Comparison of ENCODE assay signal across 8 cellular contexts in the genomic region with DNA sequence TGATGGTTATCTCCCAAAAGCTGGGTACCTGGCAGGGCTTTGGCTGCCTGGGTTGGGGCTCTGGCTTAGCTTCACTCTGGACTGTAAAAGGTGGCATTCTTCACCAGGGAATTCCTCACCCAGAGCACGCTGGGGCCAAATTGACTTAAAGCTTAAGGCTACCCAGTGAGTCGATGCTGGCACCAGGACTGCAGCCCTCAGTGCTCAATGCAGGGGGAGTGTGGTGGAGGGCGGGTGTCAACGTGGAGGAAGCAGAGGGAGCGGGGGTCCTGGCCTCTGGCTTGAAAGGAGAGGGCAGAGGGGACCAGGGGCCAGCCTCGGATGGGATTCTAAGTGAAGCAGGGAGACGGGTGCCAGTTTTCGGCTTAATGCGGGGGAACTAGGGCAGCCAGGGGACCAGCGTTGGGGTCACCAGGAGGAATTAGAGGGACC. TPM values are rescaled to one million over a fixed set of nuclear protein-coding genes. Genes with fewer than 3 reads are reported as not detected.
DNase-seq lines count a peak whose midpoint lies in the region; ATAC-seq and TF ChIP-seq lines count a peak whose summit lies in the region.

No MANE protein-coding gene starts in this region.

- no peak for TF ChIP-seq CTCF in fibroblast of villous mesenchyme (IDR thresholded peaks at IDR 0.05; ENCODE audit: insufficient read depth, low read depth, low read length)

- H3K9me3 ChIP-seq in SK-N-MC (ENCODE audit: low read depth, low read length) (no peaks in the 10 kb centered on the region), aorta (ENCODE audit: control insufficient read depth, low read length) (no peaks in the 10 kb centered on the region)

- peak overlapping the region; percentile 64 for H3K4me3 ChIP-seq in SK-N-MC
- peak overlapping the region; percentile 44 for H3K4me3 ChIP-seq in fibroblast of villous mesenchyme (ENCODE audit: low read depth, low read length)
- H3K4me3 ChIP-seq in aorta (ENCODE audit: low read length in 2 of 2) = no peak overlapping the region

- DNase-seq in NCI-H1417 (lab: John Stamatoyannopoulos, UW) (peak; percentile 11 to 54 (median 37)), NCI-H1417 treated with DMSO at 0.1 percent for 48 hours (lab: John Stamatoyannopoulos, UW) (no peak), SK-N-MC (ENCODE audit: low read depth, low spot score) (no peak), fibroblast of villous mesenchyme (ENCODE audit: low read depth) (peak; percentile 5), sciatic nerve (ENCODE audit: low spot score) (no peak), DMS79 (lab: John Stamatoyannopoulos, UW) (no peak), RKO (ENCODE audit: low spot score) (no peak), aorta (no peak)

- H3K36me3 ChIP-seq in SK-N-MC (ENCODE audit: insufficient read depth, low read length) = peaks cover 4% of the 10 kb centered on the region; the same call in 1 of the 2 replicates
- peaks cover 0 to 1% of the 10 kb centered on the region in 2 donors for H3K36me3 ChIP-seq in aorta (ENCODE audit: control insufficient read depth in 1 of 2, insufficient read depth in 2 of 2, low read length in 1 of 2)

- WGBS in aorta, 2 donors = 5 to 34% methylated on average over 10 of the region's 10 CpGs

- no peaks in the 10 kb centered on the region for H3K27me3 ChIP-seq in aorta (ENCODE audit: control insufficient read depth in 1 of 2, insufficient read depth in 2 of 2, low read length in 1 of 2)

- H3K27ac ChIP-seq in SK-N-MC (peak overlapping the region; percentile 50; the same call in 1 of the 2 replicates), aorta (ENCODE audit: low read depth in 1 of 2, low read length in 2 of 2) (peak overlapping the region in 1 of 2 donors; percentile 84)

- intact Hi-C loops in sciatic nerve (cut with DNase I) = no loop called here
- intact Hi-C loops in aorta (cut with DNase I) = no loop called here

- H3K9ac ChIP-seq in SK-N-MC (ENCODE audit: insufficient read length) = no peak overlapping the region

- ATAC-seq in sciatic nerve (peak; percentile 9), aorta (ENCODE audit: low FRiP score) (no peak)

- no peaks in the 10 kb centered on the region for H3K4me1 ChIP-seq in aorta (ENCODE audit: control insufficient read depth in 1 of 2, insufficient read depth in 2 of 2, low read length in 2 of 2)

RNA-seq across cellular contexts. Expression of a gene that starts 0.4 kb away (rescaled TPM):
- 44.9 and 54.4 TPM in 2 replicates for total RNA-seq in fibroblast of villous mesenchyme
- 51.1 TPM for total RNA-seq in sciatic nerve
- total RNA-seq in aorta = 10 to 100 TPM; 57.1 to 62.9 TPM
- polyA plus RNA-seq in aorta = 100 to 1,000 TPM; 138 to 246 TPM

RNA-seq across cellular contexts. Expression of a gene that starts 6.5 kb away (rescaled TPM):
- 81.8 and 106 TPM in 2 replicates for total RNA-seq in fibroblast of villous mesenchyme
- total RNA-seq in sciatic nerve = 177 TPM
- total RNA-seq in aorta = 100 to 1,000 TPM; 124 to 130 TPM
- polyA plus RNA-seq in aorta = 100 to 1,000 TPM in 1 of 2 donors, 10 to 100 TPM in 1; 77.0 to 209 TPM

RNA-seq across cellular contexts. Expression of a gene that starts 14.6 kb away (rescaled TPM):
- total RNA-seq in fibroblast of villous mesenchyme (16.8 and 26.8 TPM in 2 replicates), sciatic nerve (73.0 TPM), aorta (10 to 100 TPM; 59.4 to 79.1 TPM)
- polyA plus RNA-seq in aorta = 10 to 100 TPM in 1 of 2 donors, 1 to 10 TPM in 1; 6.5 to 39.7 TPM

RNA-seq across cellular contexts. Expression of a gene that starts 15.0 kb away (rescaled TPM):
- total RNA-seq in fibroblast of villous mesenchyme (72.5 and 91.8 TPM in 2 replicates), sciatic nerve (59.1 TPM), aorta (10 to 100 TPM; 63.3 to 63.5 TPM)
- polyA plus RNA-seq in aorta = 10 to 100 TPM; 44.1 to 77.5 TPM

RNA-seq across cellular contexts. Expression of a gene that starts 32.2 kb away (rescaled TPM):
- total RNA-seq in fibroblast of villous mesenchyme (15.5 and 17.4 TPM in 2 replicates), sciatic nerve (56.7 TPM), aorta (10 to 100 TPM; 30.8 to 59.6 TPM)
- polyA plus RNA-seq in aorta = 100 to 1,000 TPM in 1 of 2 donors, 1 to 10 TPM in 1; 5.5 to 129 TPM

Comparison
In these comparisons a context has a peak if more than half of its experiments do, and no peak if none do; other contexts are left out.
1. DNase-seq: peak in NCI-H1417 (3 of 3) and fibroblast of villous mesenchyme (single experiment); none in NCI-H1417 treated with DMSO at 0.1 percent for 48 hours (single experiment), SK-N-MC (single experiment), sciatic nerve (single experiment), DMS79 (single experiment), RKO (single experiment) and aorta (0 of 2).
2. H3K4me3 ChIP-seq: peak in SK-N-MC (single experiment) and fibroblast of villous mesenchyme (single experiment); none in aorta (0 of 2).